Comparison of ENCODE assay signal across 30 cellular contexts in genomic region chr13:110166598-110166997, GRCh38.
"Had no signal": no experiment of that assay in that cellular context is flagged by ENCODE, and none has a peak within 500 bp of the region (broad histone marks: within the 10 kb centered on the region; RNA-seq: fewer than 3 reads in every experiment).

No MANE protein-coding gene starts in this region.

- H3K27ac Mint-ChIP-seq: dendritic cell treated with granulocyte-macrophage colony-stimulating factor and Interleukin-4, amounts not matched to agents 40 ng/mL and 50 ng/mL, for 4 days; mesothelial cell of epicardium; naive B cell; natural killer cell treated with Interleukin-12 subunit alpha and Interleukin-12 subunit beta and Interleukin-15 and Interleukin-18, amount 100 ng/mL, for 72 hours; progenitor cell of endocrine pancreas; stimulated activated effector memory CD8-positive, alpha-beta T cell treated with anti-CD3 and anti-CD28 coated beads, Interleukin-12 subunit alpha, Interleukin-12 subunit beta, amount 100 ng/mL, for 72 hours; type B pancreatic cell had no signal

- H3K27me3 ChIP-seq: colonic mucosa, heart right ventricle, left lung, neutrophil, right atrium auricular region, testis, tibial artery had no signal

- H3K4me1 ChIP-seq: colonic mucosa, esophagus squamous epithelium, parathyroid adenoma, right atrium auricular region had no signal

- ATAC-seq: heart right ventricle; left cardiac atrium; left lung; mucosa of descending colon; natural killer cell treated with Interleukin-12 subunit alpha and Interleukin-12 subunit beta and Interleukin-15 and Interleukin-18, amount 100 ng/mL, for 72 hours; sciatic nerve; stimulated activated effector memory CD8-positive, alpha-beta T cell treated with anti-CD3 and anti-CD28 coated beads, Interleukin-12 subunit alpha, Interleukin-12 subunit beta, amount 100 ng/mL, for 72 hours had no signal

- H3K9ac ChIP-seq: parathyroid adenoma had no signal

- H3K4me1 Mint-ChIP-seq: naive B cell; stimulated activated effector memory CD8-positive, alpha-beta T cell treated with anti-CD3 and anti-CD28 coated beads, Interleukin-12 subunit alpha, Interleukin-12 subunit beta, amount 100 ng/mL, for 72 hours had no signal

- H3K9me3 ChIP-seq: colonic mucosa, esophagus squamous epithelium, heart right ventricle, left lung, mucosa of descending colon, neutrophil, right atrium auricular region, testis, tibial artery had no signal

- H3K4me3 Mint-ChIP-seq: dendritic cell treated with granulocyte-macrophage colony-stimulating factor and Interleukin-4, amounts not matched to agents 40 ng/mL and 50 ng/mL, for 4 days; mesothelial cell of epicardium; naive B cell; natural killer cell treated with Interleukin-12 subunit alpha and Interleukin-12 subunit beta and Interleukin-15 and Interleukin-18, amount 100 ng/mL, for 72 hours; neural crest cell; stimulated activated effector memory CD8-positive, alpha-beta T cell treated with anti-CD3 and anti-CD28 coated beads, Interleukin-12 subunit alpha, Interleukin-12 subunit beta, amount 100 ng/mL, for 72 hours; type B pancreatic cell had no signal

- H3K27me3 Mint-ChIP-seq: dendritic cell treated with granulocyte-macrophage colony-stimulating factor and Interleukin-4, amounts not matched to agents 40 ng/mL and 50 ng/mL, for 4 days; progenitor cell of endocrine pancreas; type B pancreatic cell had no signal

- H3K36me3 ChIP-seq: colonic mucosa, neutrophil had no signal

- H3K36me3 Mint-ChIP-seq: naive B cell; natural killer cell treated with Interleukin-12 subunit alpha and Interleukin-12 subunit beta and Interleukin-15 and Interleukin-18, amount 100 ng/mL, for 72 hours; stimulated activated effector memory CD8-positive, alpha-beta T cell treated with anti-CD3 and anti-CD28 coated beads, Interleukin-12 subunit alpha, Interleukin-12 subunit beta, amount 100 ng/mL, for 72 hours had no signal

- DNase-seq: colonic mucosa; effector memory CD4-positive, alpha-beta T cell; erythroblast; esophagus squamous epithelium; foreskin melanocyte; glutamatergic neuron; heart right ventricle; hippocampal formation; left cardiac atrium; left lung; mesenchymal stem cell; mucosa of descending colon; naive B cell; stimulated activated CD4-positive, alpha-beta T cell treated with anti-CD3 and anti-CD28 coated beads, Interleukin-2, amount 100 ng/mL, for 24 hours; stimulated activated CD4-positive, alpha-beta T cell treated with anti-CD3 and anti-CD28 coated beads, Interleukin-4, amount 100 ng/mL, for 24 hours; stimulated activated naive CD4-positive, alpha-beta T cell treated with Interleukin-2 at 50 U/mL for 16 hours; substantia nigra; testis; tibial artery had no signal

- H3K9me3 Mint-ChIP-seq: dendritic cell treated with granulocyte-macrophage colony-stimulating factor and Interleukin-4, amounts not matched to agents 40 ng/mL and 50 ng/mL, for 4 days; mesothelial cell of epicardium; natural killer cell treated with Interleukin-12 subunit alpha and Interleukin-12 subunit beta and Interleukin-15 and Interleukin-18, amount 100 ng/mL, for 72 hours; neural crest cell; stimulated activated effector memory CD8-positive, alpha-beta T cell treated with anti-CD3 and anti-CD28 coated beads, Interleukin-12 subunit alpha, Interleukin-12 subunit beta, amount 100 ng/mL, for 72 hours; type B pancreatic cell had no signal

- H3K4me3 ChIP-seq: colonic mucosa, esophagus squamous epithelium, heart right ventricle, left lung, mucosa of descending colon, right atrium auricular region, testis, tibial artery had no signal

- H2AFZ ChIP-seq: parathyroid adenoma had no signal

- H3K27ac ChIP-seq: colonic mucosa, esophagus squamous epithelium, heart right ventricle, left lung, neutrophil, parathyroid adenoma, right atrium auricular region, testis, tibial artery had no signal
